8 cellular contexts compared by ENCODE assay signal in genomic region chr4:76208005-76208765, GRCh38. TPM values are rescaled to one million over a fixed set of nuclear protein-coding genes. Genes with fewer than 3 reads are reported as not detected.
DNase-seq lines count a peak whose midpoint lies in the region; ATAC-seq and TF ChIP-seq lines count a peak whose summit lies in the region.

No MANE protein-coding gene starts in this region.

- peak overlapping the region; percentile 29 for H3K27ac ChIP-seq in cardiac muscle cell

- H3K4me3 ChIP-seq in LNCaP clone FGC (ENCODE audit: low read depth, low read length) (peak overlapping the region; percentile 43), WI38 (ENCODE audit: low read depth, low read length) (peak overlapping the region; percentile 55), cardiac muscle cell (no peak overlapping the region)

- ATAC-seq in HG03571 (IDR thresholded peaks at IDR 0.05; ENCODE audit: unreplicated experiment): no peak
- no peak for ATAC-seq in HG03469 (IDR thresholded peaks at IDR 0.05; ENCODE audit: unreplicated experiment)
- no peak for ATAC-seq in HG02938 (IDR thresholded peaks at IDR 0.05; ENCODE audit: unreplicated experiment)

- H3K9me3 ChIP-seq in cardiac muscle cell (ENCODE audit: low read depth): no peaks in the 10 kb centered on the region

- TF ChIP-seq CTCF in LNCaP clone FGC (IDR thresholded peaks at IDR 0.05; ENCODE audit: control insufficient read depth, extremely low read depth, insufficient read depth): no peak
- TF ChIP-seq CTCF in WI38 (IDR thresholded peaks at IDR 0.05; ENCODE audit: low read depth, low read length): no peak
- TF ChIP-seq CTCF in cardiac muscle cell (IDR thresholded peaks at IDR 0.05; ENCODE audit: low read depth, low read length): no peak

- H3K27me3 ChIP-seq in cardiac muscle cell: no peaks in the 10 kb centered on the region

- DNase-seq in AG08396 (ENCODE audit: low spot score): peak; percentile 69
- no peak for DNase-seq in LNCaP clone FGC (ENCODE audit: low read depth)
- DNase-seq in cardiac muscle cell (ENCODE audit: low read depth in 1 of 2, low spot score in 1 of 2): peak in 1 of 2 donors; percentile 94
- peak; percentile 95 for DNase-seq in pulmonary artery endothelial cell (ENCODE audit: low read depth, low spot score)

- no peaks in the 10 kb centered on the region for H3K36me3 ChIP-seq in cardiac muscle cell

- peaks cover 19% of the 10 kb centered on the region for H3K4me1 ChIP-seq in cardiac muscle cell (ENCODE audit: low read depth)

RNA-seq across cellular contexts. Expression of gene SCARB2, which starts 5.4 kb away (rescaled TPM):
- total RNA-seq in cardiac muscle cell (54.4 and 78.6 TPM in 2 replicates), pulmonary artery endothelial cell (171 and 193 TPM in 2 replicates)
- 40.5 and 71.2 TPM in 2 replicates for polyA plus RNA-seq in cardiac muscle cell

RNA-seq across cellular contexts. Expression of gene FAM47E, which starts 43.3 kb away (rescaled TPM):
- total RNA-seq in cardiac muscle cell (1.6 and 2.4 TPM in 2 replicates), pulmonary artery endothelial cell (under 0.01 and 0.33 TPM in 2 replicates)
- 2.1 and 7.4 TPM in 2 replicates for polyA plus RNA-seq in cardiac muscle cell

RNA-seq across cellular contexts. Expression of gene NUP54, which starts 60.0 kb away (rescaled TPM):
- 22.0 and 22.9 TPM in 2 replicates for total RNA-seq in cardiac muscle cell
- polyA plus RNA-seq in cardiac muscle cell: 31.6 and 40.4 TPM in 2 replicates
- 61.2 and 72.6 TPM in 2 replicates for total RNA-seq in pulmonary artery endothelial cell
